ENCODE assay signal across 1 cellular context in the genomic region with DNA sequence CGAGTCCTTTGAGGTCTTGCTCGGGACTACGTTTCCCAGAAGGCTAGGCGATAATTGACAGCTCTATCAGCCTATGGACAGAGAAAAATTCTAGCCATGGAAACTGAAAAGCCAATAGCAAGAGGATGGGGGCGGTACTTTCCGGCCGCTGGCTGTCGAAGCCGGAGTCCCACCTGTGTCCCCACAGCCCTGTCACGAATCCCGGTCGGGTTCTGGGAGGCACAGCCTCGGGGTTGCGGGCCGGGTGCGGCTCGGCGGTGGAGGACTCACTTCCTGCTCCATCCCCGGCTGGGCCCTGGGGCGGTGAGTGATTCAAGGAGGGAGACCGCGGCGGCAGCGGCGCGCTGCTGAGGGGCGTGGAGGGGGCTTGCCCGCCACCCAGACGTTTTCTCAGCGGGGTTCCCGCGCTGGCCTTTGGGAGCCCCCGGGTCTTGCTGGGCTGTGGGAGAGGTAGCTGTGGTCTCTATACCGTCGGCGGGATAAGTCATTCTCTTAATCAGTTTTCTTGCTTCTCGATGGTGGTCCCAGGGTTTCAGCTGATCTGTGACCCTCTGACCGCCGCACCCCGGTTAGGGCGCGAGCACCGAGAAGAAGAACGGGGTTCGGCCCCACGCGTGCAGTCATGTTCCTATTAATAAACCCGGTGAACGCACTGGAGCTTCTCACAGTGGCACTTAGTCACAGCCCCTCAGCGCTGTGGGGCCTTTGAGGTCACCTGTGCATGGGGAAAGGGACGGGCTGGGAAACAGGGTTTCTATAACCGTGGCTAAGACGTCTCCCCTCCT.
TF ChIP-seq lines count a peak whose summit lies in the region.

TSS of gene ZNF774 (plus strand) at position 176 of the 785 bp plus-strand sequence. CDS start 2,377 bp downstream, outside the sequence.

TF ChIP-seq in K562, 482 proteins besides CTCF, POLR2A, EP300 and RAD21 (continued from another document and continues in another):
- TF ChIP-seq RBM34 (IDR thresholded peaks at IDR 0.05; ENCODE audit: borderline replicate concordance, insufficient read depth, low read length) (no peak), ZNF449 (CRISPR knock-in tag; IDR thresholded peaks at IDR 0.05) (no peak), CREM (IDR thresholded peaks at IDR 0.05; ENCODE audit: low read depth) (peak; percentile 57; the same call in 1 of the 2 replicates), MAZ (CRISPR knock-in tag; conservative IDR thresholded peaks at IDR 0.05 in 1 of 2, IDR thresholded peaks at IDR 0.05 in 1 of 2) (peak; percentile 50 to 66; a peak in 3 of 4 replicates), MTA3 (IDR thresholded peaks at IDR 0.05; ENCODE audit: borderline replicate concordance) (no peak; the same call in 1 of the 2 replicates), ZNF77 (CRISPR knock-in tag; IDR thresholded peaks at IDR 0.05) (no peak), EGR1 (conservative IDR thresholded peaks at IDR 0.05) (no peak), HNRNPH1 (optimal IDR thresholded peaks at IDR 0.05; ENCODE audit: low read depth, low read length) (no peak), ZHX1 (conservative IDR thresholded peaks at IDR 0.05; ENCODE audit: low read length) (no peak), ZNF778 (CRISPR knock-in tag; IDR thresholded peaks at IDR 0.05) (no peak), CEBPB (tag; IDR thresholded peaks at IDR 0.05) (no peak), ZBTB7A (IDR thresholded peaks at IDR 0.05; ENCODE audit: borderline replicate concordance, control insufficient read depth, low read depth, low read length) (peak; percentile 91), E2F4 (CRISPR knock-in tag; IDR thresholded peaks at IDR 0.05; ENCODE audit: low read depth) (no peak), SREBF2 (CRISPR knock-in tag; IDR thresholded peaks at IDR 0.05) (no peak), KAT7 (CRISPR knock-in tag; IDR thresholded peaks at IDR 0.05; ENCODE audit: borderline replicate concordance) (0 out of 2 replicates have a peak, but pooled peaks have one; percentile 77), DACH1 (IDR thresholded peaks at IDR 0.05; ENCODE audit: partially characterized antibody) (no peak), EWSR1 (IDR thresholded peaks at IDR 0.05; ENCODE audit: borderline replicate concordance, low read depth, partially characterized antibody) (no peak), IRF9 (tag; IDR thresholded peaks at IDR 0.05) (no peak), ZNF589 (CRISPR knock-in tag; IDR thresholded peaks at IDR 0.05; ENCODE audit: low read depth) (no peak), CBX2 (IDR thresholded peaks at IDR 0.05; ENCODE audit: insufficient read depth, low read length, poor library complexity, severe bottlenecking) (no peak), HIVEP1 (CRISPR knock-in tag; IDR thresholded peaks at IDR 0.05) (no peak), SREBF1 (IDR thresholded peaks at IDR 0.05; ENCODE audit: borderline replicate concordance, low read depth, low read length) (0 out of 2 replicates have a peak, but pooled peaks have one; percentile 34), ZBED1 (IDR thresholded peaks at IDR 0.05) (no peak), SMARCE1 (IDR thresholded peaks at IDR 0.05) (no peak), EHMT2 (IDR thresholded peaks at IDR 0.05) (no peak), NR2C1 (IDR thresholded peaks at IDR 0.05) (no peak), NR2C1 (tag; IDR thresholded peaks at IDR 0.05) (no peak), KLF6 (CRISPR knock-in tag; IDR thresholded peaks at IDR 0.05; ENCODE audit: borderline replicate concordance) (no peak), HOXB6 (CRISPR knock-in tag; IDR thresholded peaks at IDR 0.05; ENCODE audit: borderline replicate concordance) (no peak), RBM17 (IDR thresholded peaks at IDR 0.05; ENCODE audit: borderline replicate concordance, low read depth, low read length) (no peak), ZNF655 (CRISPR knock-in tag; IDR thresholded peaks at IDR 0.05) (no peak), PHF8 (IDR thresholded peaks at IDR 0.05; ENCODE audit: borderline replicate concordance, low read length) (peak; percentile 76; the same call in 1 of the 2 replicates), PPARD (CRISPR knock-in tag; IDR thresholded peaks at IDR 0.05) (no peak), CREB3L1 (IDR thresholded peaks at IDR 0.05; ENCODE audit: borderline replicate concordance, low read depth) (peak; percentile 84; the same call in 1 of the 2 replicates), RBM25 (IDR thresholded peaks at IDR 0.05; ENCODE audit: low read depth, low read length, severe bottlenecking) (peak; percentile 93), MLX (CRISPR knock-in tag; conservative IDR thresholded peaks at IDR 0.05) (no peak), TCFL5 (CRISPR knock-in tag; conservative IDR thresholded peaks at IDR 0.05) (no peak), ATF2 (CRISPR knock-in tag; IDR thresholded peaks at IDR 0.05) (no peak), ZNF239 (CRISPR knock-in tag; IDR thresholded peaks at IDR 0.05) (no peak), NCOA1 (IDR thresholded peaks at IDR 0.05; ENCODE audit: low read depth) (no peak), L3MBTL2 (IDR thresholded peaks at IDR 0.05) (peak; percentile 64), HNRNPUL1 (IDR thresholded peaks at IDR 0.05; ENCODE audit: low read length) (no peak), SP1 (CRISPR knock-in tag; IDR thresholded peaks at IDR 0.05) (peak; percentile 47; the same call in 1 of the 2 replicates), CSDE1 (IDR thresholded peaks at IDR 0.05) (no peak), ZNF354B (CRISPR knock-in tag; IDR thresholded peaks at IDR 0.05) (no peak)
- TF ChIP-seq, protein P1, sequence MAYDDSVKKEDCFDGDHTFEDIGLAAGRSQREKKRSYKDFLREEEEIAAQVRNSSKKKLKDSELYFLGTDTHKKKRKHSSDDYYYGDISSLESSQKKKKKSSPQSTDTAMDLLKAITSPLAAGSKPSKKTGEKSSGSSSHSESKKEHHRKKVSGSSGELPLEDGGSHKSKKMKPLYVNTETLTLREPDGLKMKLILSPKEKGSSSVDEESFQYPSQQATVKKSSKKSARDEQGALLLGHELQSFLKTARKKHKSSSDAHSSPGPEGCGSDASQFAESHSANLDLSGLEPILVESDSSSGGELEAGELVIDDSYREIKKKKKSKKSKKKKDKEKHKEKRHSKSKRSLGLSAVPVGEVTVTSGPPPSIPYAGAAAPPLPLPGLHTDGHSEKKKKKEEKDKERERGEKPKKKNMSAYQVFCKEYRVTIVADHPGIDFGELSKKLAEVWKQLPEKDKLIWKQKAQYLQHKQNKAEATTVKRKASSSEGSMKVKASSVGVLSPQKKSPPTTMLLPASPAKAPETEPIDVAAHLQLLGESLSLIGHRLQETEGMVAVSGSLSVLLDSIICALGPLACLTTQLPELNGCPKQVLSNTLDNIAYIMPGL (CRISPR knock-in tag; IDR thresholded peaks at IDR 0.05): 0 out of 2 replicates have a peak, but pooled peaks have one; percentile 36
- TF ChIP-seq, protein P2, sequence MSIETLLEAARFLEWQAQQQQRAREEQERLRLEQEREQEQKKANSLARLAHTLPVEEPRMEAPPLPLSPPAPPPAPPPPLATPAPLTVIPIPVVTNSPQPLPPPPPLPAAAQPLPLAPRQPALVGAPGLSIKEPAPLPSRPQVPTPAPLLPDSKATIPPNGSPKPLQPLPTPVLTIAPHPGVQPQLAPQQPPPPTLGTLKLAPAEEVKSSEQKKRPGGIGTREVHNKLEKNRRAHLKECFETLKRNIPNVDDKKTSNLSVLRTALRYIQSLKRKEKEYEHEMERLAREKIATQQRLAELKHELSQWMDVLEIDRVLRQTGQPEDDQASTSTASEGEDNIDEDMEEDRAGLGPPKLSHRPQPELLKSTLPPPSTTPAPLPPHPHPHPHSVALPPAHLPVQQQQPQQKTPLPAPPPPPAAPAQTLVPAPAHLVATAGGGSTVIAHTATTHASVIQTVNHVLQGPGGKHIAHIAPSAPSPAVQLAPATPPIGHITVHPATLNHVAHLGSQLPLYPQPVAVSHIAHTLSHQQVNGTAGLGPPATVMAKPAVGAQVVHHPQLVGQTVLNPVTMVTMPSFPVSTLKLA (conservative IDR thresholded peaks at IDR 0.05): peak in 1 of 2 experiments; percentile 60; a peak in 1 of 4 replicates
- TF ChIP-seq, protein P3, sequence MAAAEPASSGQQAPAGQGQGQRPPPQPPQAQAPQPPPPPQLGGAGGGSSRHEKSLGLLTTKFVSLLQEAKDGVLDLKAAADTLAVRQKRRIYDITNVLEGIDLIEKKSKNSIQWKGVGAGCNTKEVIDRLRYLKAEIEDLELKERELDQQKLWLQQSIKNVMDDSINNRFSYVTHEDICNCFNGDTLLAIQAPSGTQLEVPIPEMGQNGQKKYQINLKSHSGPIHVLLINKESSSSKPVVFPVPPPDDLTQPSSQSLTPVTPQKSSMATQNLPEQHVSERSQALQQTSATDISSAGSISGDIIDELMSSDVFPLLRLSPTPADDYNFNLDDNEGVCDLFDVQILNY (CRISPR knock-in tag; IDR thresholded peaks at IDR 0.05): no peak
